In the genomic region with DNA sequence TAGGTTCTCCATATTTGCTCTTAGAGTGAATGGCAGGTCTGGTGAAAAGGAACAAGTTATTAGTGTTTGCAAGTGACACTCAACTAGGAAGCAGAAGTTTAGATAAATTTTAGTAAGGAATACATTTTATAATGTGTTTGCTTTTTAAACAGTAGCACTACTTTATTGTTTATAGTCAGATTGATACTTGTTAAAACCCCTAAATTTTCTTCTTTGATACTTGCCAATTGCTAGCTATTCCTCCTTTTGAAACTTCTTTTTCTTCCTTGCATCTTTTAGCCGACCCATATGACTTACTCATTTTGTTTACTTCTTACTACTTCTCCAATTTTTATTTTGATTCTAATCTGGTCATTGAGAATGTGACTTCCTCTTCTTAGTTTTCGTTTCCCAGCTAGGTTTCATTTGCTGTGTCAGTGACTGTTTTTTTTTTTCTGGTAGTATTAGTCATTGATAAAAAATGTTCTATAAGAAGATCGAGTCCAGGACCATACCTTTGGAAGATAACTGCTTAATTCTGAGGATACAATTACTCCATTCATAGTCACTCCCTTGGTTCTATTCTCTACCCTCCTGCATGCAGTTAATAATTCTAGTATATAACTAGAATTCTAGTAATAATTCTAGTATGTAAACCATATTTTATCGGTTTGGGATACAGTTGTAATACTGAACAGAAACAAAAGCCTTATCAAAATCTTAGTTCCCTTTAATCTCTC, we compare ENCODE assay signal across 9 cellular contexts. TPM values are rescaled to one million over a fixed set of nuclear protein-coding genes. Genes with fewer than 3 reads are reported as not detected.
DNase-seq lines count a peak whose midpoint lies in the region; TF ChIP-seq lines count a peak whose summit lies in the region.
"Had no signal": no experiment of that assay in that cellular context is flagged by ENCODE, and none has a peak within 500 bp of the region (broad histone marks: within the 10 kb centered on the region; RNA-seq: fewer than 3 reads in every experiment).

No MANE protein-coding gene starts in this region.

- peak overlapping the region; percentile 96 for H3K4me2 ChIP-seq in Karpas-422 (ENCODE audit: low read depth, low read length, poor library complexity, severe bottlenecking)

- H3K9ac ChIP-seq in Karpas-422 (ENCODE audit: low read length): no peak overlapping the region; the same call in 1 of the 2 replicates

- H3K4me3 ChIP-seq in Karpas-422 (ENCODE audit: low read length): peak overlapping the region; percentile 77; the same call in 1 of the 2 replicates
- H3K4me3 ChIP-seq in thyroid gland (replicated peaks in 1 of 3): no peak overlapping the region
- H3K4me3 ChIP-seq: cardiac muscle cell had no signal

- peak; percentile 58 for DNase-seq in ACHN
- DNase-seq in GM19238 (ENCODE audit: insufficient read length, low spot score): peak; percentile 19
- peak; percentile 76 for DNase-seq in Karpas-422
- peak; percentile 35 for DNase-seq in putamen (ENCODE audit: low spot score)
- DNase-seq in dedifferentiated amniotic fluid mesenchymal stem cell (ENCODE audit: extremely low spot score): no peak
- no peak for DNase-seq in NCI-H1694 treated with DMSO at 0.1 percent for 48 hours (lab: John Stamatoyannopoulos, UW)
- no peak for DNase-seq in thyroid gland

- intact Hi-C loops in thyroid gland (cut with DNase I): no loop called here

- H3K27me3 ChIP-seq in Karpas-422 (ENCODE audit: low read length) (no peaks in the 10 kb centered on the region), thyroid gland (no peaks in the 10 kb centered on the region)
- H3K27me3 ChIP-seq: cardiac muscle cell had no signal

- no peak for TF ChIP-seq POLR2A in thyroid gland (IDR thresholded peaks at IDR 0.05)

- no peak for TF ChIP-seq CTCF in thyroid gland (IDR thresholded peaks at IDR 0.05)

- no peaks in the 10 kb centered on the region for H4K20me1 ChIP-seq in Karpas-422 (ENCODE audit: insufficient read depth, low read depth, low read length)

- 74 to 77% methylated on average over 4 of the region's 4 CpGs for WGBS in thyroid gland, 2 donors

- peak overlapping the region; percentile 39; the same call in 1 of the 2 replicates for H2AFZ ChIP-seq in Karpas-422 (ENCODE audit: low read length)

- H3K79me2 ChIP-seq in Karpas-422 (ENCODE audit: low read length): peaks cover 29% of the 10 kb centered on the region

- H3K9me3 ChIP-seq in Karpas-422 (ENCODE audit: low read length) (no peaks in the 10 kb centered on the region), thyroid gland (no peaks in the 10 kb centered on the region)

- H3K27ac ChIP-seq in Karpas-422 (ENCODE audit: low read length) (peak overlapping the region; percentile 84), angular gyrus (ENCODE audit: low read depth, low read length) (peak overlapping the region; percentile 76), thyroid gland (no peak overlapping the region)
- H3K27ac ChIP-seq: cardiac muscle cell had no signal

- H3K4me1 ChIP-seq in Karpas-422 (ENCODE audit: low read length): peaks cover 43% of the 10 kb centered on the region
- peaks cover 11 to 12% of the 10 kb centered on the region in 2 donors for H3K4me1 ChIP-seq in thyroid gland

- no peaks in the 10 kb centered on the region for H3K9me2 ChIP-seq in Karpas-422 (replicated peaks; ENCODE audit: insufficient read depth, low read length)

- peaks cover 2% of the 10 kb centered on the region; the same call in 1 of the 2 replicates for H3K36me3 ChIP-seq in Karpas-422 (ENCODE audit: insufficient read depth, low read length)
- no peaks in the 10 kb centered on the region for H3K36me3 ChIP-seq in thyroid gland
- H3K36me3 ChIP-seq: cardiac muscle cell had no signal

- in situ Hi-C loops in ACHN (cut with HindIII; ENCODE audit: low pct_ligation_motif_present, low pct_unique_long_range_greater_than_20kb, low sequenced_read_pairs): no loop called here

RNA-seq across cellular contexts. Expression of gene RICTOR, which starts 2.7 kb away (rescaled TPM):
- total RNA-seq in Karpas-422 (2014; rRNA removed; shearing (Covaris generic); ENCODE audit: low replicate concordance): 24.5 and 42.7 TPM in 2 replicates
- 10 to 100 TPM; 47.8 to 87.5 (median 51.2) TPM for total RNA-seq in thyroid gland

Comparison
In these comparisons a context has a peak if more than half of its experiments do, and no peak if none do; other contexts are left out.
1. DNase-seq: peak in ACHN (single experiment), GM19238 (single experiment), Karpas-422 (single experiment) and putamen (single experiment); none in dedifferentiated amniotic fluid mesenchymal stem cell (single experiment), NCI-H1694 treated with DMSO at 0.1 percent for 48 hours (single experiment) and thyroid gland (0 of 2).
2. H3K27ac ChIP-seq: peak in Karpas-422 (single experiment) and angular gyrus (single experiment); none in thyroid gland (0 of 3).